In the genomic region with DNA sequence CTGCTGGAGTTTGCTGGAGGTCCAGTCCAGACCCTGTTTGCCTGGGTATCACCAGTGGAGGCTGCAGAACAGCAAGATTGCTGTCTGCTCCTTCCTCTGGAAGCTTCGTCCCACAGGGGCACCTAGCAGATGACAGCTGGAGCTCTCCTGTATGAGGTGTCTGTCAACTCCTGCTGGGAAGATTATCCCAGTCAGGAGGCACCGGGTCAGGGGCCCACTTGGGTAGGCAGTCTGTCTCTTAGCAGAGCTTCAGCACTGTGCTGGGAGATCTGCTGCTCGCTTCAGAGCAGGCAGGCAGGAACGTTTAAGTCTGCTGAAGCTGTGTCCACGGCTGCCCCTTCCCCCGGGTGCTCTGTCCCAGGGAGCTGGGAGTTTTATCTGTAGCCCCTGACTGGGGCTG, we compare ENCODE assay signal across 9 cellular contexts.
"Had no signal": no experiment of that assay in that cellular context is flagged by ENCODE, and none has a peak within 500 bp of the region (broad histone marks: within the 10 kb centered on the region; RNA-seq: fewer than 3 reads in every experiment).

No MANE protein-coding gene starts in this region.

- H3K27ac ChIP-seq: GM23248, HL-60 had no signal

- H3K4me3 ChIP-seq: GM23248, HAP-1 had no signal

- H3K4me1 ChIP-seq: HAP-1 had no signal

- ATAC-seq: HCT116, HepG2 had no signal

- DNase-seq: GM23248, GOT3, H7, HFFc6, KBM-7 had no signal

- H3K36me3 ChIP-seq: HAP-1 had no signal
